Comparison of ENCODE assay signal across 7 cellular contexts in the genomic region with DNA sequence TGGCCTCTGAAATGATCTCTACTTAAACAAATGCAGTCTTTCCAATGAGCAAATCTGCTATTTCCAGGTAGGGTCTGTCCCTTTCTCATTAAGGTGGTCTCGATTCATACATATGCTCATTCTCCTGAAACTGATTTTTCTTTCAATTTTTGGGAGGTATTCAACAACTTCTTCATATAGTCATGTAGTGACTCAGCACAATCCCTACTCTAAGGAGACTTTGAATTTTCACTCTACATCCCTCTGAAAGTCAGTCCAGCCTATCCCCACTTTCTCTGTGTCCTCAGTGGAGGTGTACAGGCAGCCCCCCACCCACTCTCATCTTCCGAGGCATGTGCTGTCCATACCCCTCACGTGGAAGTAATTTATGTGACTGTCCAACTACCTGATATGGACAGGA.
"Had no signal": no experiment of that assay in that cellular context is flagged by ENCODE, and none has a peak within 500 bp of the region (broad histone marks: within the 10 kb centered on the region; RNA-seq: fewer than 3 reads in every experiment).

No MANE protein-coding gene starts in this region.

- H3K36me3 ChIP-seq: HAP-1 had no signal

- H2AFZ ChIP-seq: GM23248 had no signal

- DNase-seq: GM23248, GOT3, H7, HFFc6 had no signal

- ATAC-seq: HCT116 had no signal

- H3K4me3 ChIP-seq: GM23248, HAP-1 had no signal

- H3K4me1 ChIP-seq: HAP-1 had no signal

- H3K9ac ChIP-seq: GM23248 had no signal

- H3K9me3 ChIP-seq: HAP-1 had no signal

- H3K27ac ChIP-seq: GM23248, HL-60 had no signal
